14 cellular contexts compared by ENCODE assay signal in the genomic region with DNA sequence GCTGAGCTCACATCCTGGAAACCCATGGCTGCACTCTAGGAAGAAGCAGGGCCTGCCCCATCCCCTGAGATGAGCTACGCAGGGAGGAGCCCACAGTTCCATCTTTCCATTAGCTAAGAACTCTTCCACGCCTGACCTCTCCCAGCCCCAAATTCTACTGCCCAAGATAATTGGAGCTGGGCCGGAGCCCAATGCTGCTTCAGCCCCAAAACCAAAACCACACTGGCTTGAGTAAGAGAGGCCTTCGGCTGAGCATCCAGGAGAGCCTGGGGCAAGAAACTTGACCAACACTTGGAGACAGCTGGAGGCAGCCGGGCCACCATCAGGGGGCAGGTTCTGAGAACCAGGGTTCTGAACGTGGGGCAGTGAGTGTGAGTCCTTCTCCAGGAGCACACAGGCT.
DNase-seq lines count a peak whose midpoint lies in the region; ATAC-seq and TF ChIP-seq lines count a peak whose summit lies in the region.
"Had no signal": no experiment of that assay in that cellular context is flagged by ENCODE, and none has a peak within 500 bp of the region (broad histone marks: within the 10 kb centered on the region; RNA-seq: fewer than 3 reads in every experiment).

No MANE protein-coding gene starts in this region.

- H3K4me1 ChIP-seq in Peyer's patch, result peaks cover 0 to 7% (median 0%) of the 10 kb centered on the region in 4 donors
- no peaks in the 10 kb centered on the region for H3K4me1 ChIP-seq in CD8-positive, alpha-beta T cell (ENCODE audit: insufficient read depth, low read length)

- TF ChIP-seq POLR2A in Peyer's patch (IDR thresholded peaks at IDR 0.05), result no peak

- no peaks in the 10 kb centered on the region for H3K36me3 ChIP-seq in Peyer's patch
- no peaks in the 10 kb centered on the region for H3K36me3 ChIP-seq in CD8-positive, alpha-beta T cell (ENCODE audit: insufficient read depth, low read length)

- H3K27me3 ChIP-seq in Peyer's patch, result no peaks in the 10 kb centered on the region
- H3K27me3 ChIP-seq in CD8-positive, alpha-beta T cell (ENCODE audit: insufficient read depth, low read length), result no peaks in the 10 kb centered on the region

- no peak overlapping the region for H3K27ac Mint-ChIP-seq in stimulated activated memory B cell treated with anti-CD40 and anti-IgM and Interleukin-4, amounts not matched to agents 10 μg/mL and 1 μg/mL and 100 μg/mL, for 72 hours
- no peak overlapping the region for H3K27ac Mint-ChIP-seq in CD8-positive, alpha-beta T cell
- H3K27ac Mint-ChIP-seq: activated T-cell treated with anti-CD3 and anti-CD28 coated beads, Interleukin-2, amount 50 U/mL, for 24 hours had no signal

- POLR2A ChIA-PET in CD8-positive, alpha-beta T cell (lab: Charles Lee), result interaction anchor here (0.5 kb wide), 1 partner anchor 126 kb away, joined by 4 read pairs; no protein-coding TSS in a partner anchor

- no peak for TF ChIP-seq CTCF in Peyer's patch (IDR thresholded peaks at IDR 0.05)
- no peak for TF ChIP-seq CTCF in fibroblast of villous mesenchyme (IDR thresholded peaks at IDR 0.05; ENCODE audit: insufficient read depth, low read depth, low read length)
- no peak for TF ChIP-seq CTCF in CD8-positive, alpha-beta T cell (IDR thresholded peaks at IDR 0.05)

- ATAC-seq in GM18511 (IDR thresholded peaks at IDR 0.05; ENCODE audit: unreplicated experiment) (peak; percentile 2), left colon (no peak)
- no peak for ATAC-seq in stimulated activated memory B cell treated with anti-CD40 and anti-IgM and Interleukin-4, amounts not matched to agents 10 μg/mL and 1 μg/mL and 100 μg/mL, for 72 hours
- ATAC-seq in CD8-positive, alpha-beta T cell, result no peak
- ATAC-seq: PC-3 had no signal

- intact Hi-C loops in CD8-positive, alpha-beta T cell (cut with DNase I, micrococcal nuclease), result no loop called here
- intact Hi-C loops in left colon (cut with DNase I, micrococcal nuclease), result no loop called here

- H3K9me3 ChIP-seq in Peyer's patch, result no peaks in the 10 kb centered on the region
- no peaks in the 10 kb centered on the region for H3K9me3 ChIP-seq in CD8-positive, alpha-beta T cell (ENCODE audit: low read length)

- H3K4me1 Mint-ChIP-seq in stimulated activated memory B cell treated with anti-CD40 and anti-IgM and Interleukin-4, amounts not matched to agents 10 μg/mL and 1 μg/mL and 100 μg/mL, for 72 hours, result peaks cover 7% of the 10 kb centered on the region
- H3K4me1 Mint-ChIP-seq in CD8-positive, alpha-beta T cell (ENCODE audit: low read depth), result no peaks in the 10 kb centered on the region

- H3K27ac ChIP-seq in Peyer's patch (peak overlapping the region in 3 of 4 donors; percentile 17 to 53 (median 51)), skin epidermis (peak overlapping the region in 11 of 21 experiments; percentile 17 to 82 (median 47))
- no peak overlapping the region for H3K27ac ChIP-seq in CD8-positive, alpha-beta T cell (ENCODE audit: low read depth, low read length)

- H3K9me3 Mint-ChIP-seq in stimulated activated memory B cell treated with anti-CD40 and anti-IgM and Interleukin-4, amounts not matched to agents 10 μg/mL and 1 μg/mL and 100 μg/mL, for 72 hours, result no peaks in the 10 kb centered on the region
- H3K9me3 Mint-ChIP-seq in CD8-positive, alpha-beta T cell, result no peaks in the 10 kb centered on the region
- H3K9me3 Mint-ChIP-seq: activated T-cell treated with anti-CD3 and anti-CD28 coated beads, Interleukin-2, amount 50 U/mL, for 24 hours had no signal

- CTCF ChIA-PET in CD8-positive, alpha-beta T cell (lab: Charles Lee), result interaction anchor here (0.9 kb wide), 1 partner anchor 8 kb away, joined by 3 read pairs; no protein-coding TSS in a partner anchor

- H3K27me3 Mint-ChIP-seq in stimulated activated memory B cell treated with anti-CD40 and anti-IgM and Interleukin-4, amounts not matched to agents 10 μg/mL and 1 μg/mL and 100 μg/mL, for 72 hours, result peaks cover 21% of the 10 kb centered on the region
- H3K27me3 Mint-ChIP-seq in CD8-positive, alpha-beta T cell (ENCODE audit: low read depth), result no peaks in the 10 kb centered on the region
- H3K27me3 Mint-ChIP-seq: activated T-cell treated with anti-CD3 and anti-CD28 coated beads, Interleukin-2, amount 50 U/mL, for 24 hours; type B pancreatic cell had no signal

- no peaks in the 10 kb centered on the region for H3K36me3 Mint-ChIP-seq in stimulated activated memory B cell treated with anti-CD40 and anti-IgM and Interleukin-4, amounts not matched to agents 10 μg/mL and 1 μg/mL and 100 μg/mL, for 72 hours
- H3K36me3 Mint-ChIP-seq in CD8-positive, alpha-beta T cell, result no peaks in the 10 kb centered on the region
- H3K36me3 Mint-ChIP-seq: type B pancreatic cell had no signal

- H3K4me3 Mint-ChIP-seq in stimulated activated memory B cell treated with anti-CD40 and anti-IgM and Interleukin-4, amounts not matched to agents 10 μg/mL and 1 μg/mL and 100 μg/mL, for 72 hours, result no peak overlapping the region
- H3K4me3 Mint-ChIP-seq in CD8-positive, alpha-beta T cell, result no peak overlapping the region
- H3K4me3 Mint-ChIP-seq: activated T-cell treated with anti-CD3 and anti-CD28 coated beads, Interleukin-2, amount 50 U/mL, for 24 hours; type B pancreatic cell had no signal

- DNase-seq in Peyer's patch, result no peak
- peak; percentile 71 for DNase-seq in fibroblast of villous mesenchyme (ENCODE audit: low read depth)
- DNase-seq in NCI-H69 (lab: John Stamatoyannopoulos, UW), result no peak
- DNase-seq in CD8-positive, alpha-beta T cell, result no peak
- DNase-seq in left colon, result no peak
- DNase-seq: activated T-cell treated with anti-CD3 and anti-CD28 coated beads, Interleukin-2, amount 50 U/mL, for 24 hours; central memory CD4-positive, alpha-beta T cell; NCI-H1694; PC-3 had no signal

- H3K4me3 ChIP-seq in Peyer's patch (no peak overlapping the region), fibroblast of villous mesenchyme (ENCODE audit: low read depth, low read length) (no peak overlapping the region), skin epidermis (no peak overlapping the region)
- no peak overlapping the region for H3K4me3 ChIP-seq in CD8-positive, alpha-beta T cell (ENCODE audit: low read depth, low read length)
- H3K4me3 ChIP-seq: lung had no signal
